22 cellular contexts compared by ENCODE assay signal in the genomic region with DNA sequence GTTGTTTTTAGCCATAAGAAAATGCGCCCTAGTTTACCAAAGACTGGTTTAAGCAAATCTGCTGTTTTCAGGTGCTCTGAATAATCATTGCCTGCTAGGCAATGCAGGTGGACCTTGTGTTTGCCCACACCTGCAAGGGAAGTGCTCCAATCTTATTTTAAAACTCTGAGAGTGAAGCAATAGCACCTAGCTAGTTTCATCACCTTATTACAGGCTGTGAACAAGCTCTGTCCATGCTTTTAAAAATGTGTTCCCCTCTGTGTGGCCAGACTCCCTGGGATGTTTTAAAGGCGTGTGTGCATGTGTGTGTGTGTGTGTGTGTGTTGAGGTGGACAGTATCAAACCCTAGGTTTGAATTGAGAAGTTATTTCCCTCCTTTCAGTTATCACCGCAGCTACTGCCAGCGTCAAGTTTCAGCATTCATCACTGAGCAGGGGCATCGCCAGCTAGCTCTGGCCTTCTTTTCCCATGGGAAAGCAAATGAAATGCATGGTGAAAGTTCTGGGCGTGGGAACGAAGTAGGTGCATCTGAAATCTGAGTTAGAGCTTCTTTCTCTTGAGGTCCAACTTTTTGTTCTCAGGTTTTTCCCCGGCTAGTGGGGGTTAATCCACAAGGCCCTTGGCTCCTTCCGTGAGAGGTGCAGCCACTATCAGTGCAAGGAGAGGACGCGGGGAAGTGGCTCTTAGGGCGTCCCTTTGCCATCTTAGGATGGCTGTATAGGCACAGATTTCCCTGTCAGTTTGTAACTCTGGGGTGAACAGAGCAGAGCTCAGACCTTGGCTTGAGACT. TPM values are rescaled to one million over a fixed set of nuclear protein-coding genes. Genes with fewer than 3 reads are reported as not detected.
DNase-seq lines count a peak whose midpoint lies in the region; ATAC-seq, FAIRE-seq and TF ChIP-seq lines count a peak whose summit lies in the region.
"Had no signal": no experiment of that assay in that cellular context is flagged by ENCODE, and none has a peak within 500 bp of the region (broad histone marks: within the 10 kb centered on the region; RNA-seq: fewer than 3 reads in every experiment).

No MANE protein-coding gene starts in this region.

- no peaks in the 10 kb centered on the region for H3K27me3 ChIP-seq in SU-DHL-6 (ENCODE audit: low read length)
- H3K27me3 ChIP-seq: body of pancreas, colonic mucosa, right atrium auricular region, tibial artery had no signal

- DNase-seq in GM12892 (ENCODE audit: insufficient read length), result no peak
- DNase-seq in sciatic nerve (ENCODE audit: low spot score), result peak; percentile 50
- DNase-seq in activated naive CD8-positive, alpha-beta T cell treated with anti-CD3 and anti-CD28 coated beads, Interleukin-2, amount 50 U/mL, for 24 hours, result no peak
- no peak for DNase-seq in activated CD8-positive, alpha-beta memory T cell treated with anti-CD3 and anti-CD28 coated beads, Interleukin-2, amount 50 U/mL, for 48 hours
- DNase-seq: activated CD4-positive, alpha-beta T cell treated with anti-CD3 and anti-CD28 coated beads for 1 hour; activated naive CD8-positive, alpha-beta T cell treated with anti-CD3 and anti-CD28 coated beads, Interleukin-2, amount 10 ng/mL, durations not matched to agents 7 days and 5 days; colonic mucosa; GDM1; NCI-H1694; NCI-H748 treated with DMSO at 0.1 percent for 48 hours; occipital lobe; T-helper 9 cell had no signal

- peak overlapping the region; percentile 8 for H3K4me2 ChIP-seq in SU-DHL-6 (ENCODE audit: low read depth, low read length, poor library complexity, severe bottlenecking)

- peaks cover 2% of the 10 kb centered on the region for H3K36me3 Mint-ChIP-seq in activated naive CD8-positive, alpha-beta T cell treated with anti-CD3 and anti-CD28 coated beads, Interleukin-2, amount 50 U/mL, for 24 hours (ENCODE audit: low read depth)

- no peaks in the 10 kb centered on the region for H3K9me3 Mint-ChIP-seq in activated naive CD8-positive, alpha-beta T cell treated with anti-CD3 and anti-CD28 coated beads, Interleukin-2, amount 50 U/mL, for 24 hours
- H3K9me3 Mint-ChIP-seq: activated naive CD8-positive, alpha-beta T cell treated with anti-CD3 and anti-CD28 coated beads, Interleukin-2, amount 10 ng/mL, durations not matched to agents 7 days and 5 days; stimulated activated effector memory CD8-positive, alpha-beta T cell treated with anti-CD3 and anti-CD28 coated beads, Interleukin-12 subunit alpha, Interleukin-12 subunit beta, amount 100 ng/mL, for 72 hours had no signal

- H3F3A ChIP-seq in SU-DHL-6 (ENCODE audit: insufficient read depth), result no peaks in the 10 kb centered on the region

- no peak for TF ChIP-seq POLR2A in GM12892 (IDR thresholded peaks at IDR 0.05; ENCODE audit: low read depth, low read length)

- FAIRE-seq in GM12892 (lab: Jason Lieb, UNC), result peak; percentile 92
- FAIRE-seq: H1 had no signal

- no peak overlapping the region for H3K9ac ChIP-seq in SU-DHL-6 (ENCODE audit: low read length)

- H3K9me2 ChIP-seq in SU-DHL-6 (replicated peaks; ENCODE audit: insufficient read depth, low read length), result no peaks in the 10 kb centered on the region

- H3K36me3 ChIP-seq in SU-DHL-6 (ENCODE audit: low read length), result no peaks in the 10 kb centered on the region
- H3K36me3 ChIP-seq: colonic mucosa, right atrium auricular region had no signal

- H3K4me1 Mint-ChIP-seq in activated naive CD8-positive, alpha-beta T cell treated with anti-CD3 and anti-CD28 coated beads, Interleukin-2, amount 50 U/mL, for 24 hours, result peaks cover 3% of the 10 kb centered on the region

- H3K4me3 Mint-ChIP-seq in activated naive CD8-positive, alpha-beta T cell treated with anti-CD3 and anti-CD28 coated beads, Interleukin-2, amount 50 U/mL, for 24 hours, result no peak overlapping the region
- H3K4me3 Mint-ChIP-seq: activated naive CD8-positive, alpha-beta T cell treated with anti-CD3 and anti-CD28 coated beads, Interleukin-2, amount 10 ng/mL, durations not matched to agents 7 days and 5 days; activated T-helper 17 cell treated with anti-CD3 and anti-CD28 coated beads, Interleukin-2, amount 50 U/mL, for 72 hours; stimulated activated effector memory CD8-positive, alpha-beta T cell treated with anti-CD3 and anti-CD28 coated beads, Interleukin-12 subunit alpha, Interleukin-12 subunit beta, amount 100 ng/mL, for 72 hours had no signal

- H3K79me2 ChIP-seq in SU-DHL-6 (ENCODE audit: insufficient read depth, low read length), result no peaks in the 10 kb centered on the region

- H3K4me3 ChIP-seq in SU-DHL-6 (ENCODE audit: insufficient read depth, low read length, poor library complexity, severe bottlenecking), result no peak overlapping the region
- H3K4me3 ChIP-seq: body of pancreas, colonic mucosa, right atrium auricular region, SK-N-MC, tibial artery had no signal

- intact Hi-C loops in sciatic nerve (cut with DNase I), result no loop called here

- no peak overlapping the region for H2AFZ ChIP-seq in SU-DHL-6 (ENCODE audit: low read depth, low read length, severe bottlenecking)

- peak; percentile 16 for ATAC-seq in GM21717 (IDR thresholded peaks at IDR 0.05; ENCODE audit: unreplicated experiment)
- no peak for ATAC-seq in sciatic nerve
- no peak for ATAC-seq in HG02798 (IDR thresholded peaks at IDR 0.05; ENCODE audit: poor library complexity, unreplicated experiment)
- ATAC-seq in activated naive CD8-positive, alpha-beta T cell treated with anti-CD3 and anti-CD28 coated beads, Interleukin-2, amount 50 U/mL, for 24 hours, result no peak
- ATAC-seq: activated T-helper 17 cell treated with anti-CD3 and anti-CD28 coated beads, Interleukin-2, amount 50 U/mL, for 72 hours; body of pancreas; stimulated activated effector memory CD8-positive, alpha-beta T cell treated with anti-CD3 and anti-CD28 coated beads, Interleukin-12 subunit alpha, Interleukin-12 subunit beta, amount 100 ng/mL, for 72 hours had no signal

- no peaks in the 10 kb centered on the region for H4K20me1 ChIP-seq in SU-DHL-6 (ENCODE audit: low read depth, low read length)

- H3K9me3 ChIP-seq in SU-DHL-6 (ENCODE audit: insufficient read depth, low read length), result no peaks in the 10 kb centered on the region
- H3K9me3 ChIP-seq: body of pancreas, colonic mucosa, right atrium auricular region, tibial artery had no signal

- no peak overlapping the region for H3K27ac Mint-ChIP-seq in activated naive CD8-positive, alpha-beta T cell treated with anti-CD3 and anti-CD28 coated beads, Interleukin-2, amount 50 U/mL, for 24 hours
- H3K27ac Mint-ChIP-seq: activated naive CD8-positive, alpha-beta T cell treated with anti-CD3 and anti-CD28 coated beads, Interleukin-2, amount 10 ng/mL, durations not matched to agents 7 days and 5 days; activated T-helper 17 cell treated with anti-CD3 and anti-CD28 coated beads, Interleukin-2, amount 50 U/mL, for 72 hours; stimulated activated effector memory CD8-positive, alpha-beta T cell treated with anti-CD3 and anti-CD28 coated beads, Interleukin-12 subunit alpha, Interleukin-12 subunit beta, amount 100 ng/mL, for 72 hours had no signal

- H3K27me3 Mint-ChIP-seq in activated naive CD8-positive, alpha-beta T cell treated with anti-CD3 and anti-CD28 coated beads, Interleukin-2, amount 50 U/mL, for 24 hours, result no peaks in the 10 kb centered on the region
- H3K27me3 Mint-ChIP-seq: activated naive CD8-positive, alpha-beta T cell treated with anti-CD3 and anti-CD28 coated beads, Interleukin-2, amount 10 ng/mL, durations not matched to agents 7 days and 5 days; activated T-helper 17 cell treated with anti-CD3 and anti-CD28 coated beads, Interleukin-2, amount 50 U/mL, for 72 hours had no signal

- TF ChIP-seq CTCF in SU-DHL-6 (IDR thresholded peaks at IDR 0.05; ENCODE audit: insufficient read depth, low read length, poor library complexity, severe bottlenecking), result no peak

- H3K27ac ChIP-seq in SU-DHL-6 (ENCODE audit: low read depth, low read length), result no peak overlapping the region
- H3K27ac ChIP-seq: body of pancreas, colonic mucosa, right atrium auricular region, SK-N-MC, tibial artery had no signal

RNA-seq across cellular contexts. Expression of a gene that starts 30.8 kb away (rescaled TPM):
- polyA plus RNA-seq in GM12892 (2012; ENCODE audit: missing spikeins), result 89.0 TPM
- 62.2 TPM for total RNA-seq in sciatic nerve
